In genomic region chr15:60916674-60917468, GRCh38 we compare ENCODE assay signal across 8 cellular contexts.
DNase-seq lines count a peak whose midpoint lies in the region; ATAC-seq and TF ChIP-seq lines count a peak whose summit lies in the region.

No MANE protein-coding gene starts in this region.

- POLR2A ChIA-PET in PC-9 (lab: Charles Lee; ENCODE audit: unreplicated experiment): interaction anchor here (0.5 kb wide), 1 partner anchor 12 kb away, joined by 3 read pairs; no protein-coding TSS in a partner anchor

- H3K9me3 Mint-ChIP-seq in nephron: no peaks in the 10 kb centered on the region

- H3K27ac ChIP-seq in PC-9: no peak overlapping the region
- no peak overlapping the region for H3K27ac ChIP-seq in fibroblast of lung (ENCODE audit: insufficient read depth, low read length)

- H3K36me3 Mint-ChIP-seq in nephron (ENCODE audit: low read depth): no peaks in the 10 kb centered on the region

- H3K27me3 ChIP-seq in PC-9 (ENCODE audit: insufficient read depth, low read depth) (no peaks in the 10 kb centered on the region), fibroblast of lung (ENCODE audit: control insufficient read depth, insufficient read depth, low read length) (no peaks in the 10 kb centered on the region)

- H3K79me2 ChIP-seq in PC-9 (ENCODE audit: low read depth): no peaks in the 10 kb centered on the region
- no peaks in the 10 kb centered on the region for H3K79me2 ChIP-seq in fibroblast of lung (ENCODE audit: control insufficient read depth, insufficient read depth, low read length)

- H3K4me1 ChIP-seq in PC-9 (replicated peaks; ENCODE audit: insufficient read depth) (peaks cover 26% of the 10 kb centered on the region), fibroblast of lung (ENCODE audit: control insufficient read depth, extremely low read depth, insufficient read depth, low read length) (peaks cover 3% of the 10 kb centered on the region)

- H3K9me3 ChIP-seq in PC-9 (ENCODE audit: insufficient read depth, low read depth): no peaks in the 10 kb centered on the region
- H3K9me3 ChIP-seq in fibroblast of lung (ENCODE audit: control insufficient read depth, insufficient read depth, low read depth, low read length): no peaks in the 10 kb centered on the region

- H3K27me3 Mint-ChIP-seq in nephron (ENCODE audit: low read depth): no peaks in the 10 kb centered on the region

- H3K4me3 ChIP-seq in PC-9: no peak overlapping the region
- H3K4me3 ChIP-seq in fibroblast of lung (replicated peaks in 1 of 4; ENCODE audit: control extremely low read depth in 1 of 4, insufficient read depth in 1 of 4, low read depth in 3 of 4, low read length in 4 of 4): peak overlapping the region in 2 of 4 experiments; percentile 7 to 41

- H2AFZ ChIP-seq in PC-9 (no peak overlapping the region), fibroblast of lung (ENCODE audit: low read length) (peak overlapping the region; percentile 23)

- peaks cover 5% of the 10 kb centered on the region; the same call in 1 of the 2 replicates for H3F3A ChIP-seq in PC-9 (ENCODE audit: insufficient read depth, low read depth)

- H4K20me1 ChIP-seq in PC-9 (ENCODE audit: insufficient read depth): no peaks in the 10 kb centered on the region
- H4K20me1 ChIP-seq in fibroblast of lung (ENCODE audit: control insufficient read depth, extremely low read depth, insufficient read depth, low read length): no peaks in the 10 kb centered on the region

- H3K9ac ChIP-seq in fibroblast of lung (ENCODE audit: insufficient read depth, low read length): no peak overlapping the region

- CTCF ChIA-PET in PC-9 (lab: Charles Lee): interaction anchor here (0.5 to 1.6 kb wide), 3 partner anchors 15 to 481 kb away, joined by 3 to 9 read pairs (median 3); no protein-coding TSS in a partner anchor

- H3K4me3 Mint-ChIP-seq in nephron: no peak overlapping the region

- ATAC-seq in GM21381 (IDR thresholded peaks at IDR 0.05; ENCODE audit: unreplicated experiment): peak; percentile 88

- H3K27ac Mint-ChIP-seq in nephron: peak overlapping the region in 1 of 3 experiments; percentile 62

- DNase-seq in COLO829 (ENCODE audit: low spot score): peak; percentile 12
- DNase-seq in HuH-7 (ENCODE audit: low spot score): peak; percentile 40
- DNase-seq in PC-9: peak; percentile 52 to 56
- peak; percentile 90 for DNase-seq in activated T-cell treated with anti-CD3 and anti-CD28 coated beads, Interleukin-2, amount 50 U/mL, for 48 hours
- DNase-seq in fibroblast of lung (ENCODE audit: low read depth in 2 of 2): peak; percentile 66 to 86
- peak; percentile 66 to 85 (median 80) for DNase-seq in stimulated activated naive CD4-positive, alpha-beta T cell (lab: John Stamatoyannopoulos, UW)

- H3K4me1 Mint-ChIP-seq in nephron: peaks cover 29% of the 10 kb centered on the region

- H3K4me2 ChIP-seq in PC-9 (no peak overlapping the region), fibroblast of lung (ENCODE audit: extremely low read depth, insufficient read depth, low read length) (peak overlapping the region; percentile 68)

- H3K36me3 ChIP-seq in PC-9 (ENCODE audit: low read depth): no peaks in the 10 kb centered on the region
- no peaks in the 10 kb centered on the region for H3K36me3 ChIP-seq in fibroblast of lung (ENCODE audit: control insufficient read depth, insufficient read depth, low read length)

- H3K9me2 ChIP-seq in PC-9 (ENCODE audit: insufficient read depth): no peaks in the 10 kb centered on the region

- intact Hi-C loops in PC-9 (cut with micrococcal nuclease; ENCODE audit: unreplicated experiment): loop anchor here (5.0 kb wide), 2 partner anchors 330 to 410 kb away; no protein-coding TSS in a partner anchor

- TF ChIP-seq CTCF in PC-9 (conservative IDR thresholded peaks at IDR 0.05) (peak; percentile 78), fibroblast of lung (conservative IDR thresholded peaks at IDR 0.05 in 1 of 2, IDR thresholded peaks at IDR 0.05 in 1 of 2; ENCODE audit: low read depth in 1 of 2, low read length in 2 of 2) (peak; percentile 86 to 90), nephron (IDR thresholded peaks at IDR 0.05; ENCODE audit: unreplicated experiment in 3 of 3) (peak; percentile 73 to 90 (median 79))

- BruUV-seq in PC-9 (replicated peaks; lab: Mats Ljungman, UMichigan): no TSS peak

Comparison
In these comparisons a context has a peak if more than half of its experiments do, and no peak if none do; other contexts are left out.
1. DNase-seq: peak in every context shown above with its lines; median percentile 90 in activated T-cell treated with anti-CD3 and anti-CD28 coated beads, Interleukin-2, amount 50 U/mL, for 48 hours; 80 in stimulated activated naive CD4-positive, alpha-beta T cell; 76 in fibroblast of lung; 54 in PC-9; 40 in HuH-7; 12 in COLO829.